1 cellular context compared by ENCODE assay signal in the genomic region with DNA sequence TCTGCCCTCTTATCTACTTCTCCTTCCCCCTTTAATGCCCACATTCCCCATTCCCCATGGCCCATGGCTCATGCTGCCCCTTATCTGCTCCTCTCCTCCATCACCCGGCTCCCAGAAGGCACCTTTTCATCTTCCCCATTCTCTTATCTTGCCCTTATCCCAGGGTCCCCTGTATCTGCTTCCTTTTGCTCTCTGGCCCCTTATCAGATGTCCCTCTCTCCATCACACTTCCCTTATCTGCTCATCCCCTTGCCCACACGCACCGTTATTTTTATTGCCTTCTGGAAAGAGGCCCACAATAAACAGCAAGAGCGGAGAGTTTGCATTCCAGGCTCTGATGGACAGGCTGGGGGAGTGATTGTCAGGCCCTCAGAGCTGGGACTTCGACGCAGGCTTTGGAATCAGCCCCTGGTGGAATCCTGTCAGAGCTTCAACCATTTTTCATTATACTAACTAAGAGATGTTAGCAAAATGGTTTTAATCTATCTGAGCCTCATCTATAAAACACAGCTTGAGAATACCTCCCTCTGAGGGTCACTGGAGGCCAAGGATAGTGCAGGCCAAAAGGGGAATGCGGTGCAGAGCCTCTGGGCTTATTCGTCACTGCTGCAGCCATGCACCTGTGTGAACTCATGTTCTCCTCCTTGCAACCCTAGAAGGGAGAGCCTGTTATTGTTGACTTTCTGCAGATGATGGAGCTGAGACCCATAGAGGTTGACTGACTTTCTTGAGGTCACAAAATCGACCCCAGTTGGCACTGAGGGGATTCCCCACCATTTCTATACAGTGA.
TF ChIP-seq lines count a peak whose summit lies in the region.

No MANE protein-coding gene starts in this region.

TF ChIP-seq in K562, 482 proteins besides CTCF, POLR2A, EP300 and RAD21 (continued from another document and continues in another):
- TF ChIP-seq, protein P1, sequence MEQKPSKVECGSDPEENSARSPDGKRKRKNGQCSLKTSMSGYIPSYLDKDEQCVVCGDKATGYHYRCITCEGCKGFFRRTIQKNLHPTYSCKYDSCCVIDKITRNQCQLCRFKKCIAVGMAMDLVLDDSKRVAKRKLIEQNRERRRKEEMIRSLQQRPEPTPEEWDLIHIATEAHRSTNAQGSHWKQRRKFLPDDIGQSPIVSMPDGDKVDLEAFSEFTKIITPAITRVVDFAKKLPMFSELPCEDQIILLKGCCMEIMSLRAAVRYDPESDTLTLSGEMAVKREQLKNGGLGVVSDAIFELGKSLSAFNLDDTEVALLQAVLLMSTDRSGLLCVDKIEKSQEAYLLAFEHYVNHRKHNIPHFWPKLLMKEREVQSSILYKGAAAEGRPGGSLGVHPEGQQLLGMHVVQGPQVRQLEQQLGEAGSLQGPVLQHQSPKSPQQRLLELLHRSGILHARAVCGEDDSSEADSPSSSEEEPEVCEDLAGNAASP (IDR thresholded peaks at IDR 0.05) = no peak
- TF ChIP-seq MED1 (CRISPR knock-in tag; IDR thresholded peaks at IDR 0.05; ENCODE audit: borderline replicate concordance) = no peak
- TF ChIP-seq ZEB2 (IDR thresholded peaks at IDR 0.05) = peak; percentile 75
- TF ChIP-seq KDM1A (IDR thresholded peaks at IDR 0.05) = peak; percentile 71 to 85; a peak in 3 of 4 replicates
- TF ChIP-seq XRCC5 (IDR thresholded peaks at IDR 0.05; ENCODE audit: low read depth, low read length) = no peak
- TF ChIP-seq ZFP1 (CRISPR knock-in tag; IDR thresholded peaks at IDR 0.05) = no peak
- no peak for TF ChIP-seq PTTG1 (tag; IDR thresholded peaks at IDR 0.05; ENCODE audit: low read depth)
- TF ChIP-seq ZBTB8A (IDR thresholded peaks at IDR 0.05; ENCODE audit: partially characterized antibody) = no peak
- peak; percentile 84; the same call in 1 of the 2 replicates for TF ChIP-seq ELF4 (CRISPR knock-in tag; IDR thresholded peaks at IDR 0.05)
- TF ChIP-seq, protein P2, sequence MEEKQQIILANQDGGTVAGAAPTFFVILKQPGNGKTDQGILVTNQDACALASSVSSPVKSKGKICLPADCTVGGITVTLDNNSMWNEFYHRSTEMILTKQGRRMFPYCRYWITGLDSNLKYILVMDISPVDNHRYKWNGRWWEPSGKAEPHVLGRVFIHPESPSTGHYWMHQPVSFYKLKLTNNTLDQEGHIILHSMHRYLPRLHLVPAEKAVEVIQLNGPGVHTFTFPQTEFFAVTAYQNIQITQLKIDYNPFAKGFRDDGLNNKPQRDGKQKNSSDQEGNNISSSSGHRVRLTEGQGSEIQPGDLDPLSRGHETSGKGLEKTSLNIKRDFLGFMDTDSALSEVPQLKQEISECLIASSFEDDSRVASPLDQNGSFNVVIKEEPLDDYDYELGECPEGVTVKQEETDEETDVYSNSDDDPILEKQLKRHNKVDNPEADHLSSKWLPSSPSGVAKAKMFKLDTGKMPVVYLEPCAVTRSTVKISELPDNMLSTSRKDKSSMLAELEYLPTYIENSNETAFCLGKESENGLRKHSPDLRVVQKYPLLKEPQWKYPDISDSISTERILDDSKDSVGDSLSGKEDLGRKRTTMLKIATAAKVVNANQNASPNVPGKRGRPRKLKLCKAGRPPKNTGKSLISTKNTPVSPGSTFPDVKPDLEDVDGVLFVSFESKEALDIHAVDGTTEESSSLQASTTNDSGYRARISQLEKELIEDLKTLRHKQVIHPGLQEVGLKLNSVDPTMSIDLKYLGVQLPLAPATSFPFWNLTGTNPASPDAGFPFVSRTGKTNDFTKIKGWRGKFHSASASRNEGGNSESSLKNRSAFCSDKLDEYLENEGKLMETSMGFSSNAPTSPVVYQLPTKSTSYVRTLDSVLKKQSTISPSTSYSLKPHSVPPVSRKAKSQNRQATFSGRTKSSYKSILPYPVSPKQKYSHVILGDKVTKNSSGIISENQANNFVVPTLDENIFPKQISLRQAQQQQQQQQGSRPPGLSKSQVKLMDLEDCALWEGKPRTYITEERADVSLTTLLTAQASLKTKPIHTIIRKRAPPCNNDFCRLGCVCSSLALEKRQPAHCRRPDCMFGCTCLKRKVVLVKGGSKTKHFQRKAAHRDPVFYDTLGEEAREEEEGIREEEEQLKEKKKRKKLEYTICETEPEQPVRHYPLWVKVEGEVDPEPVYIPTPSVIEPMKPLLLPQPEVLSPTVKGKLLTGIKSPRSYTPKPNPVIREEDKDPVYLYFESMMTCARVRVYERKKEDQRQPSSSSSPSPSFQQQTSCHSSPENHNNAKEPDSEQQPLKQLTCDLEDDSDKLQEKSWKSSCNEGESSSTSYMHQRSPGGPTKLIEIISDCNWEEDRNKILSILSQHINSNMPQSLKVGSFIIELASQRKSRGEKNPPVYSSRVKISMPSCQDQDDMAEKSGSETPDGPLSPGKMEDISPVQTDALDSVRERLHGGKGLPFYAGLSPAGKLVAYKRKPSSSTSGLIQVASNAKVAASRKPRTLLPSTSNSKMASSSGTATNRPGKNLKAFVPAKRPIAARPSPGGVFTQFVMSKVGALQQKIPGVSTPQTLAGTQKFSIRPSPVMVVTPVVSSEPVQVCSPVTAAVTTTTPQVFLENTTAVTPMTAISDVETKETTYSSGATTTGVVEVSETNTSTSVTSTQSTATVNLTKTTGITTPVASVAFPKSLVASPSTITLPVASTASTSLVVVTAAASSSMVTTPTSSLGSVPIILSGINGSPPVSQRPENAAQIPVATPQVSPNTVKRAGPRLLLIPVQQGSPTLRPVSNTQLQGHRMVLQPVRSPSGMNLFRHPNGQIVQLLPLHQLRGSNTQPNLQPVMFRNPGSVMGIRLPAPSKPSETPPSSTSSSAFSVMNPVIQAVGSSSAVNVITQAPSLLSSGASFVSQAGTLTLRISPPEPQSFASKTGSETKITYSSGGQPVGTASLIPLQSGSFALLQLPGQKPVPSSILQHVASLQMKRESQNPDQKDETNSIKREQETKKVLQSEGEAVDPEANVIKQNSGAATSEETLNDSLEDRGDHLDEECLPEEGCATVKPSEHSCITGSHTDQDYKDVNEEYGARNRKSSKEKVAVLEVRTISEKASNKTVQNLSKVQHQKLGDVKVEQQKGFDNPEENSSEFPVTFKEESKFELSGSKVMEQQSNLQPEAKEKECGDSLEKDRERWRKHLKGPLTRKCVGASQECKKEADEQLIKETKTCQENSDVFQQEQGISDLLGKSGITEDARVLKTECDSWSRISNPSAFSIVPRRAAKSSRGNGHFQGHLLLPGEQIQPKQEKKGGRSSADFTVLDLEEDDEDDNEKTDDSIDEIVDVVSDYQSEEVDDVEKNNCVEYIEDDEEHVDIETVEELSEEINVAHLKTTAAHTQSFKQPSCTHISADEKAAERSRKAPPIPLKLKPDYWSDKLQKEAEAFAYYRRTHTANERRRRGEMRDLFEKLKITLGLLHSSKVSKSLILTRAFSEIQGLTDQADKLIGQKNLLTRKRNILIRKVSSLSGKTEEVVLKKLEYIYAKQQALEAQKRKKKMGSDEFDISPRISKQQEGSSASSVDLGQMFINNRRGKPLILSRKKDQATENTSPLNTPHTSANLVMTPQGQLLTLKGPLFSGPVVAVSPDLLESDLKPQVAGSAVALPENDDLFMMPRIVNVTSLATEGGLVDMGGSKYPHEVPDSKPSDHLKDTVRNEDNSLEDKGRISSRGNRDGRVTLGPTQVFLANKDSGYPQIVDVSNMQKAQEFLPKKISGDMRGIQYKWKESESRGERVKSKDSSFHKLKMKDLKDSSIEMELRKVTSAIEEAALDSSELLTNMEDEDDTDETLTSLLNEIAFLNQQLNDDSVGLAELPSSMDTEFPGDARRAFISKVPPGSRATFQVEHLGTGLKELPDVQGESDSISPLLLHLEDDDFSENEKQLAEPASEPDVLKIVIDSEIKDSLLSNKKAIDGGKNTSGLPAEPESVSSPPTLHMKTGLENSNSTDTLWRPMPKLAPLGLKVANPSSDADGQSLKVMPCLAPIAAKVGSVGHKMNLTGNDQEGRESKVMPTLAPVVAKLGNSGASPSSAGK (IDR thresholded peaks at IDR 0.05) = no peak
- no peak for TF ChIP-seq NFRKB (IDR thresholded peaks at IDR 0.05; ENCODE audit: low read depth)
- no peak for TF ChIP-seq ZFP36 (IDR thresholded peaks at IDR 0.05; ENCODE audit: low read depth, low read length, partially characterized antibody)
- TF ChIP-seq, protein P3, sequence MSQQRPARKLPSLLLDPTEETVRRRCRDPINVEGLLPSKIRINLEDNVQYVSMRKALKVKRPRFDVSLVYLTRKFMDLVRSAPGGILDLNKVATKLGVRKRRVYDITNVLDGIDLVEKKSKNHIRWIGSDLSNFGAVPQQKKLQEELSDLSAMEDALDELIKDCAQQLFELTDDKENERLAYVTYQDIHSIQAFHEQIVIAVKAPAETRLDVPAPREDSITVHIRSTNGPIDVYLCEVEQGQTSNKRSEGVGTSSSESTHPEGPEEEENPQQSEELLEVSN (IDR thresholded peaks at IDR 0.05; ENCODE audit: borderline replicate concordance in 1 of 2, extremely low read depth in 1 of 2, insufficient read depth in 1 of 2, insufficient read length in 1 of 2, low read depth in 1 of 2, low read length in 1 of 2, poor library complexity in 1 of 2, severe bottlenecking in 1 of 2) = no peak
- TF ChIP-seq STAT5B (CRISPR knock-in tag; IDR thresholded peaks at IDR 0.05) = no peak
- TF ChIP-seq U2AF1 (optimal IDR thresholded peaks at IDR 0.05; ENCODE audit: low read depth, low read length) = no peak
- TF ChIP-seq, protein P4, sequence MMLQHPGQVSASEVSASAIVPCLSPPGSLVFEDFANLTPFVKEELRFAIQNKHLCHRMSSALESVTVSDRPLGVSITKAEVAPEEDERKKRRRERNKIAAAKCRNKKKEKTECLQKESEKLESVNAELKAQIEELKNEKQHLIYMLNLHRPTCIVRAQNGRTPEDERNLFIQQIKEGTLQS (IDR thresholded peaks at IDR 0.05) = no peak
- TF ChIP-seq, protein P4 (CRISPR knock-in tag; conservative IDR thresholded peaks at IDR 0.05) = no peak
- TF ChIP-seq ETS2 (tag; IDR thresholded peaks at IDR 0.05; ENCODE audit: borderline replicate concordance, poor library complexity, severe bottlenecking) = no peak
- TF ChIP-seq BDP1 (IDR thresholded peaks at IDR 0.05; ENCODE audit: insufficient read depth, insufficient read length) = no peak
- peak in 1 of 2 experiments; percentile 83; a peak in 2 of 4 replicates for TF ChIP-seq HDAC1 (IDR thresholded peaks at IDR 0.05)
- TF ChIP-seq FOXK2 (conservative IDR thresholded peaks at IDR 0.05 in 1 of 2, IDR thresholded peaks at IDR 0.05 in 1 of 2; ENCODE audit: low read depth in 2 of 2) = no peak
- no peak for TF ChIP-seq CREM (IDR thresholded peaks at IDR 0.05; ENCODE audit: low read depth)
- TF ChIP-seq, protein P5, sequence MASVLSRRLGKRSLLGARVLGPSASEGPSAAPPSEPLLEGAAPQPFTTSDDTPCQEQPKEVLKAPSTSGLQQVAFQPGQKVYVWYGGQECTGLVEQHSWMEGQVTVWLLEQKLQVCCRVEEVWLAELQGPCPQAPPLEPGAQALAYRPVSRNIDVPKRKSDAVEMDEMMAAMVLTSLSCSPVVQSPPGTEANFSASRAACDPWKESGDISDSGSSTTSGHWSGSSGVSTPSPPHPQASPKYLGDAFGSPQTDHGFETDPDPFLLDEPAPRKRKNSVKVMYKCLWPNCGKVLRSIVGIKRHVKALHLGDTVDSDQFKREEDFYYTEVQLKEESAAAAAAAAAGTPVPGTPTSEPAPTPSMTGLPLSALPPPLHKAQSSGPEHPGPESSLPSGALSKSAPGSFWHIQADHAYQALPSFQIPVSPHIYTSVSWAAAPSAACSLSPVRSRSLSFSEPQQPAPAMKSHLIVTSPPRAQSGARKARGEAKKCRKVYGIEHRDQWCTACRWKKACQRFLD (CRISPR knock-in tag; IDR thresholded peaks at IDR 0.05) = no peak
- no peak for TF ChIP-seq EZH2 (IDR thresholded peaks at IDR 0.05; ENCODE audit: borderline replicate concordance, low read depth, low read length)
- no peak for TF ChIP-seq FOXA3 (CRISPR knock-in tag; conservative IDR thresholded peaks at IDR 0.05 in 1 of 2, IDR thresholded peaks at IDR 0.05 in 1 of 2)
- no peak for TF ChIP-seq HCFC1 (IDR thresholded peaks at IDR 0.05; ENCODE audit: low read depth, low read length)
- TF ChIP-seq, protein P6, sequence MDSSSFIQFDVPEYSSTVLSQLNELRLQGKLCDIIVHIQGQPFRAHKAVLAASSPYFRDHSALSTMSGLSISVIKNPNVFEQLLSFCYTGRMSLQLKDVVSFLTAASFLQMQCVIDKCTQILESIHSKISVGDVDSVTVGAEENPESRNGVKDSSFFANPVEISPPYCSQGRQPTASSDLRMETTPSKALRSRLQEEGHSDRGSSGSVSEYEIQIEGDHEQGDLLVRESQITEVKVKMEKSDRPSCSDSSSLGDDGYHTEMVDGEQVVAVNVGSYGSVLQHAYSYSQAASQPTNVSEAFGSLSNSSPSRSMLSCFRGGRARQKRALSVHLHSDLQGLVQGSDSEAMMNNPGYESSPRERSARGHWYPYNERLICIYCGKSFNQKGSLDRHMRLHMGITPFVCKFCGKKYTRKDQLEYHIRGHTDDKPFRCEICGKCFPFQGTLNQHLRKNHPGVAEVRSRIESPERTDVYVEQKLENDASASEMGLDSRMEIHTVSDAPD (CRISPR knock-in tag; IDR thresholded peaks at IDR 0.05) = no peak
- TF ChIP-seq TCFL5 (CRISPR knock-in tag; conservative IDR thresholded peaks at IDR 0.05) = no peak
- TF ChIP-seq PHF20 (IDR thresholded peaks at IDR 0.05; ENCODE audit: partially characterized antibody) = no peak
- TF ChIP-seq, protein P7, sequence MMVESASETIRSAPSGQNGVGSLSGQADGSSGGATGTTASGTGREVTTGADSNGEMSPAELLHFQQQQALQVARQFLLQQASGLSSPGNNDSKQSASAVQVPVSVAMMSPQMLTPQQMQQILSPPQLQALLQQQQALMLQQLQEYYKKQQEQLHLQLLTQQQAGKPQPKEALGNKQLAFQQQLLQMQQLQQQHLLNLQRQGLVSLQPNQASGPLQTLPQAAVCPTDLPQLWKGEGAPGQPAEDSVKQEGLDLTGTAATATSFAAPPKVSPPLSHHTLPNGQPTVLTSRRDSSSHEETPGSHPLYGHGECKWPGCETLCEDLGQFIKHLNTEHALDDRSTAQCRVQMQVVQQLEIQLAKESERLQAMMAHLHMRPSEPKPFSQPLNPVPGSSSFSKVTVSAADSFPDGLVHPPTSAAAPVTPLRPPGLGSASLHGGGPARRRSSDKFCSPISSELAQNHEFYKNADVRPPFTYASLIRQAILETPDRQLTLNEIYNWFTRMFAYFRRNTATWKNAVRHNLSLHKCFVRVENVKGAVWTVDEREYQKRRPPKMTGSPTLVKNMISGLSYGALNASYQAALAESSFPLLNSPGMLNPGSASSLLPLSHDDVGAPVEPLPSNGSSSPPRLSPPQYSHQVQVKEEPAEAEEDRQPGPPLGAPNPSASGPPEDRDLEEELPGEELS (CRISPR knock-in tag; IDR thresholded peaks at IDR 0.05; ENCODE audit: borderline replicate concordance) = no peak
- TF ChIP-seq POLR3A (IDR thresholded peaks at IDR 0.05; ENCODE audit: borderline replicate concordance, extremely low read depth, insufficient read depth, insufficient read length) = no peak
- TF ChIP-seq CEBPG (CRISPR knock-in tag; IDR thresholded peaks at IDR 0.05) = no peak
- no peak for TF ChIP-seq CEBPG (tag; conservative IDR thresholded peaks at IDR 0.05 in 1 of 2, IDR thresholded peaks at IDR 0.05 in 1 of 2)
